Comparison of ENCODE assay signal across 8 cellular contexts in the genomic region with DNA sequence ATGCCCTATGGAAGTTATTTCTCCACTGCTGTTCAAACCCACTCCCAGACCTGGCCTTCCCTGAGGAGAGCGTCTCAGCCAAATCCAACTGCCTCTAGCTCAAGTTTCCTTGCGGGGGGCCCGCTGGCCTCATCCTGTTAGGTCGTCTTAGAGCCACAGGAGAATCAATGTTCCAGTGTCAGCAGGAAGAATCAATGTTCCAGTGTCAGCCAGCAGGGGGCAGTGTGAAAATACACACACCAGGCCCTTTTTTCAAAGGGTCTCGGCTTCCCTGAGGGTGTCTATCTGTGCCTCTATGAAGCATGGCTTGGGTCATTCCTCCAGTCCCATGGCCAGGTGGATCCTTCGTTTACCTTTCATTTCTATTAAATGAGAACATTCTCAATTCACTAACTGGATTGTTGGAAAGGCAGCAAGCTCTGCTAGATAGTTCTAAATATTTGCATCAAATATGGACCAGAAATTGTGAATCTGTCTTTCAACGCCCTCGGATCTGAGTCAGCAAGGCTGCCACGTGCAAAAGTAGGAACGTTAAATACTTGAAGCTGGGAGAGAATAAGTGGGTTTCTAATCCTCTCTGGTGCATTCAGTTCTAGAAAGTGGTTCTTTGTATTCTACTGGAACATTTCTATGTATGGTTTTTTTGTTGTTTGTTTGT. TPM values are rescaled to one million over a fixed set of nuclear protein-coding genes. Genes with fewer than 3 reads are reported as not detected.
DNase-seq lines count a peak whose midpoint lies in the region; ATAC-seq and TF ChIP-seq lines count a peak whose summit lies in the region.

No MANE protein-coding gene starts in this region.

- no peak overlapping the region for H3K4me3 ChIP-seq in choroid plexus epithelial cell (ENCODE audit: low read depth, low read length)

- TF ChIP-seq CTCF in GM10248 (IDR thresholded peaks at IDR 0.05; ENCODE audit: control extremely low read depth, extremely low read depth, low read depth, missing control alignments) = peak; percentile 81
- TF ChIP-seq CTCF in choroid plexus epithelial cell (conservative IDR thresholded peaks at IDR 0.05; ENCODE audit: low read depth, low read length) = peak; percentile 82

- CTCF ChIA-PET in GM10248 (lab: Yijun Ruan, JAX) = interaction anchor here (0.7 to 3.7 kb wide), 36 partner anchors 9 to 482 kb away, joined by 3 to 30 read pairs (median 4); partner anchors contain the start of gene CDS2

- DNase-seq in GM10248 (ENCODE audit: extremely low spot score) (peak; percentile 59), M059J (ENCODE audit: low read depth) (peak; percentile 29), choroid plexus epithelial cell (ENCODE audit: low read depth) (peak; percentile 65), myocyte (ENCODE audit: low read depth) (peak; percentile 36)
- DNase-seq in activated CD4-positive, alpha-beta T cell treated with anti-CD3 and anti-CD28 coated beads for 24 hours (ENCODE audit: low read depth in 2 of 2) = peak; percentile 51 to 53
- peak; percentile 79 for DNase-seq in stimulated activated naive CD8-positive, alpha-beta T cell treated with anti-CD3 and anti-CD28 coated beads, Interleukin-15, Interleukin-2, amounts not matched to agents 100 U/mL and 50 U/mL, for 24 hours

- peak; percentile 57 for ATAC-seq in stimulated activated naive CD8-positive, alpha-beta T cell treated with anti-CD3 and anti-CD28 coated beads, Interleukin-15, Interleukin-2, amounts not matched to agents 100 U/mL and 50 U/mL, for 24 hours
- no peak for ATAC-seq in GM21723 (IDR thresholded peaks at IDR 0.05; ENCODE audit: unreplicated experiment)
- ATAC-seq in HG03378 (IDR thresholded peaks at IDR 0.05; ENCODE audit: unreplicated experiment) = no peak

- POLR2A ChIA-PET in GM10248 (lab: Yijun Ruan, JAX) = no interaction called here

RNA-seq across cellular contexts. Expression of gene PRND, which starts 19.2 kb away (rescaled TPM):
- total RNA-seq in M059J (2014; rRNA removed; shearing (Covaris generic)) = not detected in 2 replicates
- 0.42 TPM in 1 of 2 replicates, not detected in the other for total RNA-seq in myocyte
- polyA plus RNA-seq in myocyte (2012) = not detected

RNA-seq across cellular contexts. Expression of gene PRNP, which starts 54.6 kb away (rescaled TPM):
- total RNA-seq in M059J (2014; rRNA removed; shearing (Covaris generic)) = 345 and 416 TPM in 2 replicates
- total RNA-seq in myocyte = 116 and 132 TPM in 2 replicates
- 182 TPM for polyA plus RNA-seq in myocyte (2012)

Comparison
In these comparisons a context has a peak if more than half of its experiments do, and no peak if none do; other contexts are left out.
1. DNase-seq: peak in every context shown above with its lines; median percentile 79 in stimulated activated naive CD8-positive, alpha-beta T cell treated with anti-CD3 and anti-CD28 coated beads, Interleukin-15, Interleukin-2, amounts not matched to agents 100 U/mL and 50 U/mL, for 24 hours; 65 in choroid plexus epithelial cell; 59 in GM10248; 52 in activated CD4-positive, alpha-beta T cell treated with anti-CD3 and anti-CD28 coated beads for 24 hours; 36 in myocyte; 29 in M059J.